Comparison of ENCODE assay signal across 34 cellular contexts in genomic region chr7:24751484-24751883, GRCh38.
"Had no signal": no experiment of that assay in that cellular context is flagged by ENCODE, and none has a peak within 500 bp of the region (broad histone marks: within the 10 kb centered on the region; RNA-seq: fewer than 3 reads in every experiment).

No MANE protein-coding gene starts in this region.

- ATAC-seq: activated CD8-positive, alpha-beta memory T cell treated with anti-CD3 and anti-CD28 coated beads, Interleukin-2, amount 10 ng/mL, durations not matched to agents 7 days and 5 days; activated T-cell treated with anti-CD3 and anti-CD28 coated beads, Interleukin-2, amount 50 U/mL, for 72 hours; activated T-helper 17 cell treated with anti-CD3 and anti-CD28 coated beads, Interleukin-2, amount 50 U/mL, for 72 hours; Panc1 had no signal

- H3K27me3 ChIP-seq: MG63, SJCRH30 had no signal

- H3K4me1 ChIP-seq: colonic mucosa had no signal

- H3K27ac ChIP-seq: cardiac muscle cell, colonic mucosa, SJCRH30, SK-N-MC, VCaP had no signal

- H3K36me3 ChIP-seq: cardiac muscle cell, colonic mucosa, MG63, SJCRH30 had no signal

- DNase-seq: activated B cell treated with CpG ODN at 0.5 μM for 24 hours; activated CD4-positive, alpha-beta memory T cell treated with anti-CD3 and anti-CD28 coated beads, Interleukin-2, amount 10 ng/mL, durations not matched to agents 7 days and 5 days; activated CD4-positive, alpha-beta T cell treated with anti-CD3 and anti-CD28 coated beads for 4 hours; activated CD4-positive, alpha-beta T cell treated with anti-CD3 and anti-CD28 coated beads, Interleukin-2, amount 50 U/mL, for 1 hour; activated CD4-positive, CD25-positive, alpha-beta regulatory T cell treated with anti-CD3 and anti-CD28 coated beads, Interleukin-2, amount 50 U/mL, for 72 hours; activated CD8-positive, alpha-beta memory T cell treated with anti-CD3 and anti-CD28 coated beads for 24 hours; activated CD8-positive, alpha-beta memory T cell treated with anti-CD3 and anti-CD28 coated beads, Interleukin-2, amount 10 ng/mL, durations not matched to agents 7 days and 5 days; activated gamma-delta T cell; activated naive CD4-positive, alpha-beta T cell treated with Interleukin-2 at 50 U/mL for 16 hours; activated naive CD8-positive, alpha-beta T cell treated with anti-CD3 and anti-CD28 coated beads, Interleukin-2, amount 10 ng/mL, durations not matched to agents 7 days and 5 days; activated T-cell treated with anti-CD3 and anti-CD28 coated beads, Interleukin-2, amount 50 U/mL, for 1 hour; activated T-cell treated with anti-CD3 and anti-CD28 coated beads, Interleukin-2, amount 50 U/mL, for 72 hours; colonic mucosa; Kasumi-1; MG63; NCI-H1048; NCI-H1436 treated with DMSO at 0.1 percent for 48 hours; NCI-H187 treated with DMSO at 0.1 percent for 48 hours; NCI-H2081; NCI-H2171 treated with DMSO at 0.1 percent for 48 hours; NCI-H2227 treated with DMSO at 0.1 percent for 48 hours; NCI-H446 treated with DMSO at 0.1 percent for 48 hours; NCI-H524; SHP77; SJCRH30; SW 1271; T-helper 1 cell; T-helper 2 cell; T-helper 9 cell had no signal

- H3K9me3 ChIP-seq: colonic mucosa, MG63, SJCRH30 had no signal

- H3K4me3 ChIP-seq: cardiac muscle cell, colonic mucosa, MG63, SJCRH30, SK-N-MC had no signal
